In genomic region chr2:201465524-201465971, GRCh38 we compare ENCODE assay signal across 9 cellular contexts. TPM values are rescaled to one million over a fixed set of nuclear protein-coding genes. Genes with fewer than 3 reads are reported as not detected.
DNase-seq lines count a peak whose midpoint lies in the region; ATAC-seq and TF ChIP-seq lines count a peak whose summit lies in the region.
"Had no signal": no experiment of that assay in that cellular context is flagged by ENCODE, and none has a peak within 500 bp of the region (broad histone marks: within the 10 kb centered on the region; RNA-seq: fewer than 3 reads in every experiment).

No MANE protein-coding gene starts in this region.

- H3K27me3 ChIP-seq in PC-9 (ENCODE audit: insufficient read depth, low read depth) = no peaks in the 10 kb centered on the region
- no peaks in the 10 kb centered on the region for H3K27me3 ChIP-seq in duodenal mucosa (ENCODE audit: control insufficient read depth in 1 of 2, insufficient read depth in 2 of 2, low read length in 2 of 2)
- H3K27me3 ChIP-seq in tibial artery = no peaks in the 10 kb centered on the region

- ATAC-seq in GM19324 (IDR thresholded peaks at IDR 0.05; ENCODE audit: low FRiP score, unreplicated experiment) (no peak), HG03135 (IDR thresholded peaks at IDR 0.05; ENCODE audit: unreplicated experiment) (no peak), HG03460 (IDR thresholded peaks at IDR 0.05; ENCODE audit: unreplicated experiment) (no peak)

- POLR2A ChIA-PET in PC-9 (lab: Charles Lee; ENCODE audit: unreplicated experiment) = no interaction called here

- peak overlapping the region; percentile 73 for H3K27ac Mint-ChIP-seq in mesothelial cell of epicardium

- H3F3A ChIP-seq in PC-9 (ENCODE audit: insufficient read depth, low read depth) = peaks cover 8% of the 10 kb centered on the region; the same call in 1 of the 2 replicates

- CTCF ChIA-PET in PC-9 (lab: Charles Lee) = no interaction called here

- BruUV-seq in PC-9 (replicated peaks; lab: Mats Ljungman, UMichigan) = no TSS peak

- H3K4me3 ChIP-seq in PC-9 = no peak overlapping the region
- no peak overlapping the region for H3K4me3 ChIP-seq in duodenal mucosa (ENCODE audit: low read depth in 1 of 2, low read length in 2 of 2)
- H3K4me3 ChIP-seq in tibial artery = no peak overlapping the region

- peaks cover 26% of the 10 kb centered on the region for H3K9me3 Mint-ChIP-seq in mesothelial cell of epicardium

- H3K4me1 Mint-ChIP-seq in mesothelial cell of epicardium = peaks cover 6% of the 10 kb centered on the region

- no peaks in the 10 kb centered on the region for H4K20me1 ChIP-seq in PC-9 (ENCODE audit: insufficient read depth)

- intact Hi-C loops in PC-9 (cut with micrococcal nuclease; ENCODE audit: unreplicated experiment) = no loop called here
- intact Hi-C loops in tibial artery (cut with DNase I; ENCODE audit: low total_unique reads) = no loop called here

- H3K4me1 ChIP-seq in PC-9 (replicated peaks; ENCODE audit: insufficient read depth) = peaks cover 28% of the 10 kb centered on the region
- H3K4me1 ChIP-seq in duodenal mucosa (ENCODE audit: control insufficient read depth in 1 of 2, insufficient read depth in 2 of 2, low read length in 2 of 2) = peaks cover 16 to 19% of the 10 kb centered on the region in 2 donors
- peaks cover 0 to 20% (median 4%) of the 10 kb centered on the region in 4 donors for H3K4me1 ChIP-seq in tibial artery

- no peaks in the 10 kb centered on the region for H3K9me3 ChIP-seq in PC-9 (ENCODE audit: insufficient read depth, low read depth)
- H3K9me3 ChIP-seq in duodenal mucosa (ENCODE audit: control insufficient read depth in 1 of 2, low read length in 2 of 2) = no peaks in the 10 kb centered on the region
- no peaks in the 10 kb centered on the region for H3K9me3 ChIP-seq in tibial artery

- H3K27ac ChIP-seq in PC-9 (peak overlapping the region; percentile 45), duodenal mucosa (ENCODE audit: low read depth, low read length) (peak overlapping the region; percentile 32), tibial artery (peak overlapping the region; percentile 44 to 59)
- H3K27ac ChIP-seq: HL-60 had no signal

- H3K9me2 ChIP-seq in PC-9 (ENCODE audit: insufficient read depth) = no peaks in the 10 kb centered on the region

- H2AFZ ChIP-seq in PC-9 = no peak overlapping the region

- peak overlapping the region; percentile 35 for H3K4me2 ChIP-seq in PC-9

- H3K4me3 Mint-ChIP-seq in mesothelial cell of epicardium = no peak overlapping the region

- no peaks in the 10 kb centered on the region; the same call in 1 of the 2 replicates for H3K36me3 ChIP-seq in PC-9 (ENCODE audit: low read depth)
- H3K36me3 ChIP-seq in duodenal mucosa (ENCODE audit: control insufficient read depth in 1 of 2, insufficient read depth in 2 of 2, low read length in 2 of 2) = peaks cover 9 to 31% of the 10 kb centered on the region in 2 donors
- peaks cover 50 to 68% (median 65%) of the 10 kb centered on the region in 3 donors for H3K36me3 ChIP-seq in tibial artery

- TF ChIP-seq CTCF in PC-9 (conservative IDR thresholded peaks at IDR 0.05) = no peak
- no peak for TF ChIP-seq CTCF in mesothelial cell of epicardium (IDR thresholded peaks at IDR 0.05; ENCODE audit: unreplicated experiment)
- no peak for TF ChIP-seq CTCF in tibial artery (IDR thresholded peaks at IDR 0.05)

- no peaks in the 10 kb centered on the region for H3K27me3 Mint-ChIP-seq in mesothelial cell of epicardium (ENCODE audit: low read depth)

- DNase-seq in PC-9 = no peak
- no peak for DNase-seq in mesothelial cell of epicardium (ENCODE audit: low spot score in 2 of 2, unreplicated experiment in 2 of 2)
- DNase-seq in tibial artery = no peak
- DNase-seq: activated T-cell treated with anti-CD3 and anti-CD28 coated beads, Interleukin-2, amount 50 U/mL, for 48 hours had no signal

- H3K79me2 ChIP-seq in PC-9 (ENCODE audit: low read depth) = no peaks in the 10 kb centered on the region

- no peak overlapping the region for H3K9ac ChIP-seq in duodenal mucosa (ENCODE audit: low read depth in 1 of 2, low read length in 2 of 2)

- H3K36me3 Mint-ChIP-seq in mesothelial cell of epicardium = peaks cover 56% of the 10 kb centered on the region

RNA-seq across cellular contexts. Expression of gene STRADB, which starts 14.0 kb away (rescaled TPM):
- total RNA-seq in PC-9 (2021) (24.0 and 32.1 TPM in 2 replicates), mesothelial cell of epicardium (38.7 to 44.4 TPM (median 42.5 TPM) in 3 replicates)

RNA-seq across cellular contexts. Expression of gene TRAK2, which starts 14.3 kb away (rescaled TPM):
- 18.8 and 33.2 TPM in 2 replicates for total RNA-seq in PC-9 (2021)
- total RNA-seq in mesothelial cell of epicardium = 18.9 to 21.5 TPM (median 19.9 TPM) in 3 replicates
